ENCODE assay signal across 1 cellular context in genomic region chr5:127846884-127847283, GRCh38.
TF ChIP-seq lines count a peak whose summit lies in the region.

No MANE protein-coding gene starts in this region.

TF ChIP-seq in A549, 52 proteins besides CTCF, POLR2A, EP300 and RAD21 (continued from another document):
- TF ChIP-seq CHD4 (IDR thresholded peaks at IDR 0.05; ENCODE audit: borderline replicate concordance) (no peak), MAFK (IDR thresholded peaks at IDR 0.05; ENCODE audit: partially characterized antibody) (peak; percentile 34), RNF2 (IDR thresholded peaks at IDR 0.05; ENCODE audit: borderline replicate concordance, low read depth) (no peak)
